ENCODE assay signal across 19 cellular contexts in the genomic region with DNA sequence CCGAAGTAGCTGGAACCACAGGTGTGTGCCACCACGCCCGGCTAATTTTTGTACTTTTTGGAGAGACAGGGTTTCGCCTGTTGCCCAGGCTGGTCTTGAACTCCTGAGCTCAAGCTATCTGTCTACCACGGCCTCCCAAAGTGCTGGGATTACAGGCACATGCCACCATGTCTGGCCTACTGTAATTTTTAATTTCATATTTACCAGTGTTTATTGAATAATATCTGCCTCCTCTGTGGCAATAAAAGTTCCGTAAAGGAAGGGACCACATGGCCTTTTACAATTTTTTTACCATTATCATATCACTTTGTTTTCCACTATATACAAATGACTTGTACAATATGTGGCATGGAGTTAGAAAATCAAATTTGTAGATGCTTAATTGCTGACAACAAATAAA. TPM values are rescaled to one million over a fixed set of nuclear protein-coding genes. Genes with fewer than 3 reads are reported as not detected.
DNase-seq lines count a peak whose midpoint lies in the region; ATAC-seq and TF ChIP-seq lines count a peak whose summit lies in the region.
"Had no signal": no experiment of that assay in that cellular context is flagged by ENCODE, and none has a peak within 500 bp of the region (broad histone marks: within the 10 kb centered on the region; RNA-seq: fewer than 3 reads in every experiment).

No MANE protein-coding gene starts in this region.

- TF ChIP-seq CTCF in cardiac muscle cell (IDR thresholded peaks at IDR 0.05; ENCODE audit: low read depth, low read length) (no peak), dorsolateral prefrontal cortex (IDR thresholded peaks at IDR 0.05 in 54 of 56, conservative IDR thresholded peaks at IDR 0.05 in 2 of 56; ENCODE audit: low read depth in 1 of 56, partially characterized antibody in 56 of 56) (no peak)

- no peaks in the 10 kb centered on the region for H3K9me3 ChIP-seq in cardiac muscle cell (ENCODE audit: low read depth)

- H3K4me1 ChIP-seq in cardiac muscle cell (ENCODE audit: low read depth) = peaks cover 47% of the 10 kb centered on the region

- H3K27ac ChIP-seq in cardiac muscle cell (peak overlapping the region; percentile 59), dorsolateral prefrontal cortex (peak overlapping the region in 54 of 59 donors; percentile 1 to 92 (median 80)), temporal lobe (ENCODE audit: low read depth, low read length) (peak overlapping the region; percentile 3)

- H3K4me3 ChIP-seq in cardiac muscle cell = no peak overlapping the region
- no peak overlapping the region for H3K4me3 ChIP-seq in dorsolateral prefrontal cortex
- H3K4me3 ChIP-seq: GM12878 had no signal

- intact Hi-C loops in Right ventricle myocardium inferior (cut with DNase I) (no loop called here), dorsolateral prefrontal cortex (cut with DNase I) (no loop called here)

- DNase-seq in cardiac muscle cell (ENCODE audit: low read depth in 1 of 2, low spot score in 1 of 2) = no peak
- DNase-seq in Right ventricle myocardium inferior (ENCODE audit: missing footprints) = no peak
- DNase-seq in dorsolateral prefrontal cortex = no peak
- peak; percentile 1 for DNase-seq in inferior parietal cortex (ENCODE audit: extremely low spot score)
- no peak for DNase-seq in NCI-H2196 (lab: John Stamatoyannopoulos, UW; ENCODE audit: unreplicated experiment)
- DNase-seq in OCI-M1 (lab: John Stamatoyannopoulos, UW) = no peak
- no peak for DNase-seq in NCI-H446 (lab: John Stamatoyannopoulos, UW)
- DNase-seq: 8988T; CD4-positive, alpha-beta memory T cell; DMS79 treated with DMSO at 0.1 percent for 48 hours; HCEC 1CT; NCI-H187; NCI-H446 treated with DMSO at 0.1 percent for 48 hours; NCI-H748 treated with DMSO at 0.1 percent for 48 hours; PC-3 had no signal

- no peaks in the 10 kb centered on the region for H3K27me3 ChIP-seq in cardiac muscle cell
- no peaks in the 10 kb centered on the region for H3K27me3 ChIP-seq in dorsolateral prefrontal cortex

- H3K36me3 ChIP-seq in cardiac muscle cell = no peaks in the 10 kb centered on the region

- no peak for ATAC-seq in Right ventricle myocardium inferior
- ATAC-seq: GM12878, PC-3 had no signal

RNA-seq across cellular contexts. Expression of a gene that starts 7.8 kb away (rescaled TPM):
- total RNA-seq in cardiac muscle cell (7.1 and 8.7 TPM in 2 replicates), Right ventricle myocardium inferior (26.8 TPM), dorsolateral prefrontal cortex (10 to 100 TPM; 41.7 to 92.3 (median 58.4) TPM), temporal lobe (25.1 TPM)
- 5.1 and 5.4 TPM in 2 replicates for polyA plus RNA-seq in cardiac muscle cell

RNA-seq across cellular contexts. Expression of a gene that starts 41.0 kb away (rescaled TPM):
- total RNA-seq in cardiac muscle cell = 0.04 TPM in 1 of 2 replicates, not detected in the other
- polyA plus RNA-seq in cardiac muscle cell = not detected in 2 replicates
- 0.30 TPM for total RNA-seq in Right ventricle myocardium inferior
- total RNA-seq in dorsolateral prefrontal cortex = 1 to 10 TPM in 2 of 120 experiments, under 1 TPM in 105, not detected in 13; 0.13 to 1.1 (median 0.31) TPM
- 0.98 TPM for total RNA-seq in temporal lobe
- total RNA-seq: CD4-positive, alpha-beta memory T cell; HT-29 had no signal
- polyA plus RNA-seq: BJ; CD4-positive, alpha-beta memory T cell had no signal

Comparison
In these comparisons a context has a peak if more than half of its experiments do, and no peak if none do; other contexts are left out.
1. H3K27ac ChIP-seq: peak in every context shown above with its lines; median percentile 80 in dorsolateral prefrontal cortex; 59 in cardiac muscle cell; 3 in temporal lobe.